In the genomic region with DNA sequence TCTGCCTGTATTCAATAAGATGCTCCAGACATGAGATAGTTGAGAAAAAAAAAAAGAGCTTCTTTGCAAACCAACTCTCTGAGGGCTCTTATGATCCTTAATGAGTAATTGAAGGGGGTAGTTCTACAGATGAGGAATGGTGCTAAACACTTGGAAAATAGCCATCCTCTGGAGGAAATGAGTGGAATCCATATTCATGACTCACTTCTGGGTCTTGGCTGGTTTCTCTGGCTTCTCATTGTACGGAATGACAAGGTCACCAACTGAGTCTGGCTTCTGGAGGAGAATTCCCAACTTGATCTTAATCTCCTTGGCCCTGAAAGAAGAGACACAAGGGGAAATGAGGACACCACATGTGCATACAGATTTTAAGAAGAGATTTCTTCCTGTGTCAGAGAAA, we compare ENCODE assay signal across 11 cellular contexts. TPM values are rescaled to one million over a fixed set of nuclear protein-coding genes. Genes with fewer than 3 reads are reported as not detected.
DNase-seq lines count a peak whose midpoint lies in the region; ATAC-seq and TF ChIP-seq lines count a peak whose summit lies in the region.
"Had no signal": no experiment of that assay in that cellular context is flagged by ENCODE, and none has a peak within 500 bp of the region (broad histone marks: within the 10 kb centered on the region; RNA-seq: fewer than 3 reads in every experiment).

No MANE protein-coding gene starts in this region.

- peak; percentile 80 for ATAC-seq in Panc1
- ATAC-seq in GM18505 (IDR thresholded peaks at IDR 0.05; ENCODE audit: unreplicated experiment), result no peak

- H3K27me3 ChIP-seq in Panc1 (ENCODE audit: control insufficient read depth, insufficient read depth, low read length), result no peaks in the 10 kb centered on the region
- H3K27me3 ChIP-seq: ovary had no signal

- intact Hi-C loops in Panc1 (cut with micrococcal nuclease; ENCODE audit: unreplicated experiment), result no loop called here

- no peak for TF ChIP-seq CTCF in Panc1 (IDR thresholded peaks at IDR 0.05)

- no peak overlapping the region for H3K4me3 ChIP-seq in Panc1 (ENCODE audit: low read depth in 2 of 2, low read length in 2 of 2)
- H3K4me3 ChIP-seq: ovary had no signal

- no TSS peak for BruUV-seq in Panc1 (replicated peaks; lab: Mats Ljungman, UMichigan)

- peak; percentile 83 for DNase-seq in GM03348 (ENCODE audit: low spot score)
- peak; percentile 75 for DNase-seq in Panc1 (ENCODE audit: low read depth, low spot score)
- peak; percentile 94 for DNase-seq in fibroblast of the conjunctiva (ENCODE audit: low read depth)
- peak; percentile 52 for DNase-seq in pons (ENCODE audit: low spot score)
- no peak for DNase-seq in NCI-H2227 treated with DMSO at 0.1 percent for 48 hours (lab: John Stamatoyannopoulos, UW)
- no peak for DNase-seq in NCI-H1436 (lab: John Stamatoyannopoulos, UW)
- no peak for DNase-seq in RPMI8226
- DNase-seq: activated B cell treated with CpG ODN at 0.5 μM for 24 hours, NCI-H2081, ovary had no signal

- in situ Hi-C loops in Panc1 (cut with HindIII; ENCODE audit: low pct_unique_long_range_greater_than_20kb, low sequenced_read_pairs), result no loop called here

- POLR2A ChIA-PET in Panc1 (lab: Charles Lee), result no interaction called here

- no peaks in the 10 kb centered on the region for H3K9me3 ChIP-seq in Panc1 (ENCODE audit: control insufficient read depth, insufficient read depth, low read depth, low read length)
- H3K9me3 ChIP-seq: ovary had no signal

- CTCF ChIA-PET in Panc1 (lab: Charles Lee), result interaction anchor here (0.8 kb wide), 1 partner anchor 36 kb away, joined by 3 read pairs; no protein-coding TSS in a partner anchor

- no peak for TF ChIP-seq POLR2A in GM18505 (IDR thresholded peaks at IDR 0.05; ENCODE audit: borderline replicate concordance, extremely low read depth, insufficient read depth, insufficient read length)

- H3K27ac ChIP-seq in Panc1 (ENCODE audit: low read length), result no peak overlapping the region
- H3K27ac ChIP-seq: ovary had no signal

- no peaks in the 10 kb centered on the region for H3K36me3 ChIP-seq in Panc1 (ENCODE audit: control insufficient read depth, insufficient read depth, low read length)
- H3K36me3 ChIP-seq: ovary had no signal

- no peaks in the 10 kb centered on the region for H3K4me1 ChIP-seq in Panc1 (ENCODE audit: control insufficient read depth, insufficient read depth, low read length)

RNA-seq across cellular contexts. Expression of a gene that starts 34.7 kb away (rescaled TPM):
- 1.5 TPM for total RNA-seq in Panc1 (2021; ENCODE audit: unreplicated experiment)
- 1.2 TPM for polyA plus RNA-seq in Panc1 (2012; ENCODE audit: insufficient read length)

Comparison
In these comparisons a context has a peak if more than half of its experiments do, and no peak if none do; other contexts are left out.
1. DNase-seq: peak in GM03348 (single experiment), Panc1 (single experiment), fibroblast of the conjunctiva (single experiment) and pons (single experiment); none in NCI-H2227 treated with DMSO at 0.1 percent for 48 hours (single experiment), NCI-H1436 (single experiment) and RPMI8226 (single experiment).